ENCODE assay signal across 8 cellular contexts in genomic region chr1:244970661-244971523, GRCh38.
DNase-seq lines count a peak whose midpoint lies in the region; ATAC-seq and TF ChIP-seq lines count a peak whose summit lies in the region.

No MANE protein-coding gene starts in this region.

- peak; percentile 50 for TF ChIP-seq POLR2A in esophagus muscularis mucosa (IDR thresholded peaks at IDR 0.05; ENCODE audit: low read depth)

- TF ChIP-seq CTCF in DND-41 (IDR thresholded peaks at IDR 0.05; ENCODE audit: borderline replicate concordance, extremely low read depth, low read length, poor library complexity, severe bottlenecking) = peak; percentile 78
- TF ChIP-seq CTCF in PC-9 (conservative IDR thresholded peaks at IDR 0.05) = peak; percentile 65; the same call in 1 of the 2 replicates
- peak; percentile 51 to 69 (median 51) for TF ChIP-seq CTCF in esophagus muscularis mucosa (IDR thresholded peaks at IDR 0.05)

- H3K4me3 Mint-ChIP-seq in activated T-cell treated with anti-CD3 and anti-CD28 coated beads, Interleukin-2, amount 50 U/mL, for 4 hours = peak overlapping the region; percentile 93

- ATAC-seq in DND-41 (ENCODE audit: insufficient read depth, low read depth) (peak; percentile 74), GM21737 (IDR thresholded peaks at IDR 0.05; ENCODE audit: unreplicated experiment) (peak; percentile 72)
- peak; percentile 83 to 85 for ATAC-seq in activated T-cell treated with anti-CD3 and anti-CD28 coated beads, Interleukin-2, amount 50 U/mL, for 4 hours

- no peaks in the 10 kb centered on the region for H3K27me3 ChIP-seq in DND-41 (ENCODE audit: insufficient read depth, low read length, poor library complexity)
- no peaks in the 10 kb centered on the region for H3K27me3 ChIP-seq in PC-9 (ENCODE audit: insufficient read depth, low read depth)
- peaks cover 0 to 6% (median 0%) of the 10 kb centered on the region in 4 donors for H3K27me3 ChIP-seq in esophagus muscularis mucosa

- H3K4me3 ChIP-seq in DND-41 (ENCODE audit: low read depth in 1 of 2, low read length in 2 of 2) (peak overlapping the region; percentile 59), PC-9 (peak overlapping the region; percentile 65), esophagus muscularis mucosa (peak overlapping the region; percentile 82 to 89 (median 88))

- H3K9me2 ChIP-seq in PC-9 (ENCODE audit: insufficient read depth) = no peaks in the 10 kb centered on the region

- H3K9me3 ChIP-seq in DND-41 (ENCODE audit: insufficient read depth, low read length, severe bottlenecking) (no peaks in the 10 kb centered on the region), PC-9 (ENCODE audit: insufficient read depth, low read depth) (no peaks in the 10 kb centered on the region), esophagus muscularis mucosa (no peaks in the 10 kb centered on the region)

- no peaks in the 10 kb centered on the region for H3K9me3 Mint-ChIP-seq in activated T-cell treated with anti-CD3 and anti-CD28 coated beads, Interleukin-2, amount 50 U/mL, for 4 hours

- DNase-seq in DND-41 (peak; percentile 95), KG1 (lab: John Stamatoyannopoulos, UW) (peak; percentile 90), PC-9 (peak; percentile 80 to 93), esophagus muscularis mucosa (ENCODE audit: extremely low spot score) (peak; percentile 97), myocyte (ENCODE audit: low read depth) (peak; percentile 97)
- DNase-seq in activated T-cell treated with anti-CD3 and anti-CD28 coated beads, Interleukin-2, amount 50 U/mL, for 4 hours = peak; percentile 91
- peak; percentile 84 to 91 for DNase-seq in stimulated activated CD8-positive, alpha-beta memory T cell treated with anti-CD3 and anti-CD28 coated beads, Interleukin-7, amount 100 ng/mL, for 4 hours (ENCODE audit: low read depth in 2 of 2)

- peaks cover 22% of the 10 kb centered on the region for H3K4me1 Mint-ChIP-seq in activated T-cell treated with anti-CD3 and anti-CD28 coated beads, Interleukin-2, amount 50 U/mL, for 4 hours (ENCODE audit: low read depth)

- no peaks in the 10 kb centered on the region for H3K36me3 Mint-ChIP-seq in activated T-cell treated with anti-CD3 and anti-CD28 coated beads, Interleukin-2, amount 50 U/mL, for 4 hours (ENCODE audit: insufficient read depth)

- no peaks in the 10 kb centered on the region for H3K36me3 ChIP-seq in DND-41 (ENCODE audit: insufficient read depth, low read length)
- no peaks in the 10 kb centered on the region for H3K36me3 ChIP-seq in PC-9 (ENCODE audit: low read depth)
- no peaks in the 10 kb centered on the region for H3K36me3 ChIP-seq in esophagus muscularis mucosa

- H3F3A ChIP-seq in PC-9 (ENCODE audit: insufficient read depth, low read depth) = peaks cover 29% of the 10 kb centered on the region

- H3K4me2 ChIP-seq in DND-41 (ENCODE audit: insufficient read depth, low read length) = peak overlapping the region; percentile 68
- H3K4me2 ChIP-seq in PC-9 = peak overlapping the region; percentile 87

- no peaks in the 10 kb centered on the region for H4K20me1 ChIP-seq in DND-41 (ENCODE audit: insufficient read depth, low read length)
- no peaks in the 10 kb centered on the region for H4K20me1 ChIP-seq in PC-9 (ENCODE audit: insufficient read depth)

- POLR2A ChIA-PET in PC-9 (lab: Charles Lee; ENCODE audit: unreplicated experiment) = interaction anchor here (0.5 to 0.6 kb wide), 5 partner anchors 36 to 371 kb away, joined by 3 to 40 read pairs (median 7); no protein-coding TSS in a partner anchor

- H3K4me1 ChIP-seq in DND-41 (ENCODE audit: insufficient read depth, low read length) (peaks cover 21% of the 10 kb centered on the region), PC-9 (replicated peaks; ENCODE audit: insufficient read depth) (peaks cover 25% of the 10 kb centered on the region), esophagus muscularis mucosa (peaks cover 17 to 24% (median 22%) of the 10 kb centered on the region in 4 donors)

- TSS peak; percentile 84 for BruUV-seq in PC-9 (replicated peaks; lab: Mats Ljungman, UMichigan)

- peak overlapping the region; percentile 93 for H3K27ac ChIP-seq in DND-41 (ENCODE audit: low read length)
- peak overlapping the region; percentile 97 for H3K27ac ChIP-seq in PC-9
- peak overlapping the region; percentile 96 to 100 (median 100) for H3K27ac ChIP-seq in esophagus muscularis mucosa (replicated peaks in 1 of 4)

- under 1% methylated on average over 28 of the region's 72 CpGs for WGBS in esophagus muscularis mucosa

- intact Hi-C loops in PC-9 (cut with micrococcal nuclease; ENCODE audit: unreplicated experiment) (loop anchor here (1.0 kb wide), 4 partner anchors 71 to 318 kb away; partner anchors contain the start of genes COX20, DESI2 and HNRNPU), esophagus muscularis mucosa (cut with DNase I) (loop anchor here (2.0 kb wide), 2 partner anchors 106 to 136 kb away; partner anchors contain the start of genes COX20 and HNRNPU)

- H2AFZ ChIP-seq in DND-41 (ENCODE audit: low read depth, low read length) (peak overlapping the region; percentile 99), PC-9 (peak overlapping the region; percentile 92)

- peak overlapping the region; percentile 94 for H3K9ac ChIP-seq in DND-41 (ENCODE audit: low read depth, low read length)

- CTCF ChIA-PET in PC-9 (lab: Charles Lee) = interaction anchor here (0.7 kb wide), 1 partner anchor 1706 kb away, joined by 4 read pairs; no protein-coding TSS in a partner anchor

- peaks cover 37% of the 10 kb centered on the region for H3K79me2 ChIP-seq in DND-41 (ENCODE audit: insufficient read depth, low read length)
- peaks cover 22% of the 10 kb centered on the region for H3K79me2 ChIP-seq in PC-9 (ENCODE audit: low read depth)

- no peaks in the 10 kb centered on the region for H3K27me3 Mint-ChIP-seq in activated T-cell treated with anti-CD3 and anti-CD28 coated beads, Interleukin-2, amount 50 U/mL, for 4 hours (ENCODE audit: low read depth)

- TF ChIP-seq EP300 in esophagus muscularis mucosa (IDR thresholded peaks at IDR 0.05) = no peak

Comparison
In these comparisons a context has a peak if more than half of its experiments do, and no peak if none do; other contexts are left out.
1. Peak in every context shown above with its lines: DNase-seq, ATAC-seq, H3K4me3 ChIP-seq and H3K27ac ChIP-seq.